14 cellular contexts compared by ENCODE assay signal in genomic region chr1:3515774-3516480, GRCh38.
DNase-seq lines count a peak whose midpoint lies in the region; FAIRE-seq and TF ChIP-seq lines count a peak whose summit lies in the region.
"Had no signal": no experiment of that assay in that cellular context is flagged by ENCODE, and none has a peak within 500 bp of the region (broad histone marks: within the 10 kb centered on the region; RNA-seq: fewer than 3 reads in every experiment).

No MANE protein-coding gene starts in this region.

- 66 to 70% methylated on average over 19 of the region's 19 CpGs for WGBS in GM23248 (ENCODE audit: low coverage in 1 of 2, low lambda C conversion rate in 2 of 2, missing lambda C conversion rate in 2 of 2), 2 experiments

- H3K4me3 ChIP-seq in A673 (ENCODE audit: low read depth, low read length, poor library complexity, severe bottlenecking) (no peak overlapping the region), bronchial epithelial cell (ENCODE audit: low read depth, low read length) (no peak overlapping the region), GM23248 (no peak overlapping the region)
- H3K4me3 ChIP-seq: pancreas had no signal

- H4K20me1 ChIP-seq in GM23248 (ENCODE audit: insufficient read depth): no peaks in the 10 kb centered on the region

- TF ChIP-seq CTCF in A673 (conservative IDR thresholded peaks at IDR 0.05; ENCODE audit: low read depth, low read length) (no peak), bronchial epithelial cell (IDR thresholded peaks at IDR 0.05; ENCODE audit: insufficient read depth, low read length, severe bottlenecking) (no peak)

- H3K9me3 ChIP-seq in A673 (ENCODE audit: low read depth, low read length, poor library complexity, severe bottlenecking) (no peaks in the 10 kb centered on the region), GM23248 (ENCODE audit: low read depth) (no peaks in the 10 kb centered on the region)
- H3K9me3 ChIP-seq: pancreas had no signal

- BruUV-seq in A673 (replicated peaks; lab: Mats Ljungman, UMichigan): no TSS peak

- H3K4me1 ChIP-seq in A673 (ENCODE audit: insufficient read depth, low read length, poor library complexity, severe bottlenecking) (no peaks in the 10 kb centered on the region), GM23248 (ENCODE audit: insufficient read depth) (no peaks in the 10 kb centered on the region)
- H3K4me1 ChIP-seq: pancreas had no signal

- H3K9me2 ChIP-seq in GM23248 (ENCODE audit: insufficient read depth): no peaks in the 10 kb centered on the region

- H3K79me2 ChIP-seq in GM23248 (ENCODE audit: insufficient read depth): no peaks in the 10 kb centered on the region

- no peak overlapping the region for H2AFZ ChIP-seq in GM23248

- POLR2A ChIA-PET in A673 (lab: Charles Lee; ENCODE audit: low non-redundant PET): no interaction called here

- intact Hi-C loops in A673 (cut with micrococcal nuclease; ENCODE audit: unreplicated experiment): no loop called here

- DNase-seq in A673 (ENCODE audit: low spot score) (peak; percentile 24), H4 (ENCODE audit: low spot score) (peak; percentile 82), RCC 7860 (ENCODE audit: low spot score) (peak; percentile 93), bronchial epithelial cell (ENCODE audit: low read depth) (peak; percentile 15), Ammon's horn (ENCODE audit: low spot score) (no peak), GM23248 (no peak), caudate nucleus (lab: John Stamatoyannopoulos, UW) (no peak)
- no peak for DNase-seq in activated CD4-positive, alpha-beta T cell treated with anti-CD3 and anti-CD28 coated beads, Interleukin-2, amount 50 U/mL, for 48 hours
- DNase-seq: DMS53; pancreas; stimulated activated CD4-positive, alpha-beta T cell treated with anti-CD3 and anti-CD28 coated beads, Interleukin-15, amount 100 ng/mL, for 24 hours; WERI-Rb-1 had no signal

- no peak overlapping the region for H3K27ac ChIP-seq in A673 (ENCODE audit: low read depth, low read length, poor library complexity, severe bottlenecking)
- no peak overlapping the region for H3K27ac ChIP-seq in GM23248
- no peak overlapping the region for H3K27ac ChIP-seq in caudate nucleus (ENCODE audit: low read depth, low read length)
- H3K27ac ChIP-seq: KMS-11, pancreas, WERI-Rb-1 had no signal

- H3K4me2 ChIP-seq in GM23248 (ENCODE audit: unreplicated experiment): no peak overlapping the region
- H3K4me2 ChIP-seq: KMS-11 had no signal

- no peak overlapping the region for H3K9ac ChIP-seq in GM23248
- H3K9ac ChIP-seq: KMS-11 had no signal

- in situ Hi-C loops in GM23248 (cut with MboI): no loop called here

- H3K36me3 ChIP-seq in A673 (ENCODE audit: insufficient read depth, low read length, poor library complexity, severe bottlenecking) (no peaks in the 10 kb centered on the region), bronchial epithelial cell (ENCODE audit: control insufficient read depth, insufficient read depth, low read length) (no peaks in the 10 kb centered on the region), GM23248 (ENCODE audit: low read depth) (no peaks in the 10 kb centered on the region)
- H3K36me3 ChIP-seq: pancreas, WERI-Rb-1 had no signal

- CTCF ChIA-PET in A673 (lab: Charles Lee): no interaction called here

- H3F3A ChIP-seq in GM23248 (ENCODE audit: insufficient read depth): no peaks in the 10 kb centered on the region

- FAIRE-seq in RCC 7860 (lab: Jason Lieb, UNC): peak; percentile 89
- no peak for FAIRE-seq in bronchial epithelial cell (lab: Jason Lieb, UNC)
- FAIRE-seq: colon, pancreas had no signal

- H3K27me3 ChIP-seq in A673 (replicated peaks; ENCODE audit: insufficient read depth, low read depth, low read length, poor library complexity): no peaks in the 10 kb centered on the region
- H3K27me3 ChIP-seq in bronchial epithelial cell (ENCODE audit: control insufficient read depth, insufficient read depth, low read length): no peaks in the 10 kb centered on the region
- no peaks in the 10 kb centered on the region for H3K27me3 ChIP-seq in GM23248 (replicated peaks; ENCODE audit: insufficient read depth)
- H3K27me3 ChIP-seq: pancreas had no signal

Comparison
In these comparisons a context has a peak if more than half of its experiments do, and no peak if none do; other contexts are left out.
1. DNase-seq: peak in A673 (single experiment), H4 (single experiment), RCC 7860 (single experiment) and bronchial epithelial cell (single experiment); none in activated CD4-positive, alpha-beta T cell treated with anti-CD3 and anti-CD28 coated beads, Interleukin-2, amount 50 U/mL, for 48 hours (0 of 2), Ammon's horn (single experiment), GM23248 (single experiment) and caudate nucleus (0 of 61).